ENCODE assay signal across 22 cellular contexts in genomic region chr19:33559996-33560395, GRCh38. TPM values are rescaled to one million over a fixed set of nuclear protein-coding genes. Genes with fewer than 3 reads are reported as not detected.
DNase-seq lines count a peak whose midpoint lies in the region; ATAC-seq, FAIRE-seq and TF ChIP-seq lines count a peak whose summit lies in the region.
"Had no signal": no experiment of that assay in that cellular context is flagged by ENCODE, and none has a peak within 500 bp of the region (broad histone marks: within the 10 kb centered on the region; RNA-seq: fewer than 3 reads in every experiment).

No MANE protein-coding gene starts in this region.

- H2BK15ac ChIP-seq in H1 (ENCODE audit: low read length) (peak overlapping the region; percentile 53), mesenchymal stem cell (ENCODE audit: low read depth, poor library complexity, severe bottlenecking) (no peak overlapping the region)

- no peak for ATAC-seq in T-helper 17 cell
- ATAC-seq in stimulated activated memory B cell treated with anti-CD40 and anti-IgM and Interleukin-4, amounts not matched to agents 10 μg/mL and 1 μg/mL and 100 μg/mL, for 72 hours = peak; percentile 6
- ATAC-seq in HG02938 (IDR thresholded peaks at IDR 0.05; ENCODE audit: unreplicated experiment) = no peak
- ATAC-seq: GM23338, HCT116 had no signal

- H3K9me3 ChIP-seq in T-helper 17 cell (ENCODE audit: control insufficient read depth, low read length, poor library complexity, severe bottlenecking) (no peaks in the 10 kb centered on the region), H1 (ENCODE audit: insufficient read depth in 2 of 2, low read depth in 1 of 2, low read length in 1 of 2) (no peaks in the 10 kb centered on the region), mesenchymal stem cell (ENCODE audit: control insufficient read depth, low read length) (no peaks in the 10 kb centered on the region)
- H3K9me3 ChIP-seq: BE2C had no signal

- no peak overlapping the region for H3K23ac ChIP-seq in H1 (ENCODE audit: insufficient read length)
- H3K23ac ChIP-seq in mesenchymal stem cell (ENCODE audit: low read length in 2 of 2) = no peak overlapping the region

- peak overlapping the region; percentile 80; the same call in 1 of the 2 replicates for H2BK12ac ChIP-seq in H1 (ENCODE audit: low read depth, low read length)
- H2BK12ac ChIP-seq in mesenchymal stem cell (ENCODE audit: low read length in 2 of 2) = no peak overlapping the region

- CTCF ChIA-PET in H1 (lab: Charles Lee; ENCODE audit: partially characterized antibody) = interaction anchor here (1.6 to 2.0 kb wide), 2 partner anchors 25 to 127 kb away, joined by 4 read pairs; no protein-coding TSS in a partner anchor

- no peak overlapping the region for H3K56ac ChIP-seq in H1 (replicated peaks; ENCODE audit: insufficient read length, low read depth, low read length)

- H3K14ac ChIP-seq in H1 (ENCODE audit: insufficient read length) (no peak overlapping the region), mesenchymal stem cell (ENCODE audit: low read length in 2 of 2) (no peak overlapping the region)

- TF ChIP-seq EP300 in H1 (IDR thresholded peaks at IDR 0.05; ENCODE audit: borderline replicate concordance in 1 of 2, low read depth in 2 of 2, low read length in 2 of 2) = no peak

- H3K79me1 ChIP-seq in H1 (ENCODE audit: low read depth, low read length) (no peaks in the 10 kb centered on the region), mesenchymal stem cell (replicated peaks; ENCODE audit: low read length, poor library complexity, severe bottlenecking) (no peaks in the 10 kb centered on the region)

- H3K36me3 Mint-ChIP-seq in T-helper 17 cell (ENCODE audit: low read depth) = peaks cover 6% of the 10 kb centered on the region
- H3K36me3 Mint-ChIP-seq in stimulated activated memory B cell treated with anti-CD40 and anti-IgM and Interleukin-4, amounts not matched to agents 10 μg/mL and 1 μg/mL and 100 μg/mL, for 72 hours = no peaks in the 10 kb centered on the region
- H3K36me3 Mint-ChIP-seq: CD4-positive, CD25-positive, alpha-beta regulatory T cell; CD8-positive, alpha-beta memory T cell; IgD-negative memory B cell had no signal

- H3K4me3 Mint-ChIP-seq in T-helper 17 cell = no peak overlapping the region
- H3K4me3 Mint-ChIP-seq in stimulated activated memory B cell treated with anti-CD40 and anti-IgM and Interleukin-4, amounts not matched to agents 10 μg/mL and 1 μg/mL and 100 μg/mL, for 72 hours = no peak overlapping the region
- H3K4me3 Mint-ChIP-seq: CD4-positive, CD25-positive, alpha-beta regulatory T cell; CD8-positive, alpha-beta memory T cell; GM23338; HFFc6; IgD-negative memory B cell had no signal

- H3K27ac ChIP-seq in H1 (ENCODE audit: low read depth, low read length) (no peak overlapping the region), mesenchymal stem cell (ENCODE audit: low read length, poor library complexity, severe bottlenecking) (no peak overlapping the region)

- H2BK5ac ChIP-seq in H1 (ENCODE audit: low read depth, low read length) (no peak overlapping the region), mesenchymal stem cell (ENCODE audit: low read depth, low read length, poor library complexity, severe bottlenecking) (no peak overlapping the region)

- no peak overlapping the region for H4K91ac ChIP-seq in H1 (replicated peaks; ENCODE audit: insufficient read length, low read length)
- no peak overlapping the region for H4K91ac ChIP-seq in mesenchymal stem cell (ENCODE audit: low read length)

- H3K9me3 Mint-ChIP-seq in stimulated activated memory B cell treated with anti-CD40 and anti-IgM and Interleukin-4, amounts not matched to agents 10 μg/mL and 1 μg/mL and 100 μg/mL, for 72 hours = no peaks in the 10 kb centered on the region
- H3K9me3 Mint-ChIP-seq: CD8-positive, alpha-beta memory T cell; GM23338 had no signal

- DNase-seq in T-helper 17 cell = no peak
- no peak for DNase-seq in H1 (ENCODE audit: low read depth in 1 of 2, low spot score in 2 of 2)
- peak; percentile 45 for DNase-seq in posterior vena cava (ENCODE audit: low spot score)
- no peak for DNase-seq in mesenchymal stem cell
- DNase-seq in NCI-H1417 (lab: John Stamatoyannopoulos, UW) = no peak
- DNase-seq: ACHN; BE2C; C1 segment of cervical spinal cord; CD4-positive, CD25-positive, alpha-beta regulatory T cell; CD8-positive, alpha-beta memory T cell; COR-L47; H7; HFFc6 had no signal

- H2AFZ ChIP-seq in H1 (ENCODE audit: low read length) (no peak overlapping the region), mesenchymal stem cell (ENCODE audit: low read depth, low read length) (no peak overlapping the region)
- H2AFZ ChIP-seq: GM23338 had no signal

- peaks cover 2% of the 10 kb centered on the region for H3K4me1 Mint-ChIP-seq in T-helper 17 cell
- no peaks in the 10 kb centered on the region for H3K4me1 Mint-ChIP-seq in stimulated activated memory B cell treated with anti-CD40 and anti-IgM and Interleukin-4, amounts not matched to agents 10 μg/mL and 1 μg/mL and 100 μg/mL, for 72 hours
- H3K4me1 Mint-ChIP-seq: CD4-positive, CD25-positive, alpha-beta regulatory T cell; CD8-positive, alpha-beta memory T cell; IgD-negative memory B cell had no signal

- H2AK5ac ChIP-seq in H1 (ENCODE audit: low read depth, low read length) = no peak overlapping the region
- no peak overlapping the region for H2AK5ac ChIP-seq in mesenchymal stem cell (ENCODE audit: low read length, severe bottlenecking)

- 88% methylated on average over 8 of the region's 8 CpGs; no CpG with 5 or more reads in 1 of the 2 experiments for whole genome bisulfite sequencing in H1 (ENCODE audit: extremely low coverage in 1 of 2, insufficient coverage in 1 of 2, insufficient read length in 1 of 2, insufficient replicate concordance in 2 of 2, low coverage in 1 of 2, low lambda C conversion rate in 2 of 2, missing lambda C conversion rate in 1 of 2), 2 experiments
- 91% methylated on average over 8 of the region's 8 CpGs for WGBS in mesenchymal stem cell

- H3K36me3 ChIP-seq in H1 (ENCODE audit: control insufficient read depth in 2 of 4, insufficient read depth in 4 of 4, low read length in 3 of 4) (no peaks in the 10 kb centered on the region), mesenchymal stem cell (ENCODE audit: control insufficient read depth in 1 of 2, insufficient read depth in 2 of 2, low read depth in 1 of 2, low read length in 2 of 2) (no peaks in the 10 kb centered on the region)
- H3K36me3 ChIP-seq: BE2C had no signal

- no peaks in the 10 kb centered on the region for H3K23me2 ChIP-seq in H1 (ENCODE audit: low read depth, low read length)

- no peak for TF ChIP-seq POLR2A in H1 (IDR thresholded peaks at IDR 0.05; ENCODE audit: control extremely low read depth in 1 of 2, low read depth in 2 of 2, low read length in 2 of 2)

- no peak overlapping the region for H4K5ac ChIP-seq in H1 (ENCODE audit: insufficient read length, low read depth, low read length)

- H2BK20ac ChIP-seq in H1 (ENCODE audit: low read length) = no peak overlapping the region

- H4K8ac ChIP-seq in H1 (ENCODE audit: extremely low read depth, insufficient read depth, low read length) (no peak overlapping the region), mesenchymal stem cell (ENCODE audit: low read length) (no peak overlapping the region)

- H3K18ac ChIP-seq in H1 (ENCODE audit: extremely low read depth, low read length) (no peak overlapping the region), mesenchymal stem cell (ENCODE audit: low read depth in 1 of 2, low read length in 2 of 2) (no peak overlapping the region)

- H3K79me2 ChIP-seq in H1 (ENCODE audit: control insufficient read depth in 1 of 2, insufficient read depth in 2 of 2, low read length in 2 of 2) = no peaks in the 10 kb centered on the region

- no peak for TF ChIP-seq RAD21 in H1 (IDR thresholded peaks at IDR 0.05 in 1 of 2, conservative IDR thresholded peaks at IDR 0.05 in 1 of 2; ENCODE audit: low read depth in 2 of 2, low read length in 2 of 2)

- H3K9ac ChIP-seq in H1 (replicated peaks in 1 of 4; ENCODE audit: extremely low read depth in 1 of 4, low read depth in 3 of 4, low read length in 3 of 4) = no peak overlapping the region
- no peak overlapping the region for H3K9ac ChIP-seq in mesenchymal stem cell (ENCODE audit: low read length)

- H3K27me3 ChIP-seq in H1 (replicated peaks in 1 of 4; ENCODE audit: control insufficient read depth in 3 of 4, extremely low read depth in 1 of 4, insufficient read depth in 3 of 4, low read length in 3 of 4) (no peaks in the 10 kb centered on the region), mesenchymal stem cell (ENCODE audit: control insufficient read depth in 1 of 2, insufficient read depth in 1 of 2, low read length in 2 of 2) (peaks cover 0 to 14% of the 10 kb centered on the region in 2 experiments)
- H3K27me3 ChIP-seq: BE2C had no signal

- peak overlapping the region; percentile 14 for H3K27ac Mint-ChIP-seq in T-helper 17 cell
- no peak overlapping the region for H3K27ac Mint-ChIP-seq in stimulated activated memory B cell treated with anti-CD40 and anti-IgM and Interleukin-4, amounts not matched to agents 10 μg/mL and 1 μg/mL and 100 μg/mL, for 72 hours
- H3K27ac Mint-ChIP-seq: CD4-positive, CD25-positive, alpha-beta regulatory T cell; CD8-positive, alpha-beta memory T cell; GM23338; HFFc6; IgD-negative memory B cell had no signal

- H3K4ac ChIP-seq in H1 (replicated peaks; ENCODE audit: insufficient read length, low read depth, low read length) (no peak overlapping the region), mesenchymal stem cell (ENCODE audit: low read depth in 1 of 2, low read length in 2 of 2) (no peak overlapping the region)

- H3K4me1 ChIP-seq in H1 (replicated peaks in 1 of 4; ENCODE audit: control insufficient read depth in 3 of 4, insufficient read depth in 4 of 4, low read length in 3 of 4) = peaks cover 0 to 4% (median 2%) of the 10 kb centered on the region in 4 experiments; a peak in 5 of 7 replicates
- H3K4me1 ChIP-seq in mesenchymal stem cell (ENCODE audit: control insufficient read depth, insufficient read depth, low read depth, low read length) = no peaks in the 10 kb centered on the region

- H3K4me3 ChIP-seq in H1 (ENCODE audit: extremely low read depth in 1 of 4, insufficient read depth in 2 of 4, low read depth in 3 of 4, low read length in 4 of 4) = no peak overlapping the region
- H3K4me3 ChIP-seq in mesenchymal stem cell (ENCODE audit: insufficient read depth in 1 of 2, low read depth in 1 of 2, low read length in 2 of 2) = no peak overlapping the region
- H3K4me3 ChIP-seq: GM23338 had no signal

- H3K27me3 Mint-ChIP-seq in T-helper 17 cell = peaks cover 50% of the 10 kb centered on the region
- peaks cover 6% of the 10 kb centered on the region for H3K27me3 Mint-ChIP-seq in stimulated activated memory B cell treated with anti-CD40 and anti-IgM and Interleukin-4, amounts not matched to agents 10 μg/mL and 1 μg/mL and 100 μg/mL, for 72 hours
- H3K27me3 Mint-ChIP-seq: CD4-positive, CD25-positive, alpha-beta regulatory T cell had no signal

- H3K4me2 ChIP-seq in H1 (ENCODE audit: insufficient read depth in 1 of 2, low read depth in 2 of 2, low read length in 2 of 2) (no peak overlapping the region), mesenchymal stem cell (ENCODE audit: low read length, poor library complexity, severe bottlenecking) (no peak overlapping the region)
- H3K4me2 ChIP-seq: GM23338 had no signal

- POLR2A ChIA-PET in H1 (lab: Charles Lee; ENCODE audit: partially characterized antibody) = no interaction called here

- H2BK120ac ChIP-seq in H1 (replicated peaks; ENCODE audit: low read depth, low read length) = no peak overlapping the region
- no peak overlapping the region for H2BK120ac ChIP-seq in mesenchymal stem cell (ENCODE audit: low read depth, low read length)

- TF ChIP-seq CTCF in H1 (IDR thresholded peaks at IDR 0.05; ENCODE audit: control extremely low read depth in 1 of 3, insufficient read depth in 1 of 3, low read depth in 1 of 3, low read length in 3 of 3) = no peak

- peaks cover 0 to 1% of the 10 kb centered on the region in 2 experiments for H4K20me1 ChIP-seq in H1 (replicated peaks in 1 of 2; ENCODE audit: control insufficient read depth in 1 of 2, insufficient read depth in 2 of 2, low read length in 2 of 2)

- intact Hi-C loops in posterior vena cava (cut with DNase I) = no loop called here

- no peak for FAIRE-seq in H1 (lab: Jason Lieb, UNC)
- FAIRE-seq: A204.1, D721Med, G401.6, GM12891 had no signal

RNA-seq across cellular contexts. Expression of gene PEPD, which starts 38.4 kb away (rescaled TPM):
- total RNA-seq in T-helper 17 cell = 10 to 100 TPM; 38.5 to 41.4 TPM
- total RNA-seq in H1 (2021; fragmentation: NEBNext Ultra II Directional; extraction: Animal tissue kit (Norgen Biotek cat#: 25700)) = 84.1 and 86.4 TPM in 2 replicates
- 178 and 195 TPM in 2 replicates for polyA plus RNA-seq in H1 (2011; rRNA removed)
- polyA plus RNA-seq in H1 (2011; cell fraction: cytosol; rRNA removed) = 144 TPM
- polyA plus RNA-seq in H1 (2011; cell fraction: nucleus; rRNA removed) = 128 TPM
- 82.7 to 110 TPM (median 107 TPM) in 4 replicates for polyA plus RNA-seq in H1 (2012, experiment 1 of 2)
- 153 TPM for polyA plus RNA-seq in H1 (2012, experiment 2 of 2)
- 63.2 TPM for polyA plus RNA-seq in H1 (2013, experiment 1 of 2)
- 57.0 TPM for polyA plus RNA-seq in H1 (2013, experiment 2 of 2)
- polyA minus RNA-seq in H1 (2011; rRNA and poly(A)+ RNA removed) = 84.8 and 107 TPM in 2 replicates
- polyA minus RNA-seq in H1 (2011; cell fraction: cytosol; rRNA and poly(A)+ RNA removed) = 51.7 TPM
- 37.1 TPM for polyA minus RNA-seq in H1 (2011; cell fraction: nucleus; rRNA and poly(A)+ RNA removed)
- 10 to 100 TPM; 63.5 to 70.6 TPM for total RNA-seq in posterior vena cava
- 82.6 TPM for polyA plus RNA-seq in mesenchymal stem cell (2013, experiment 1 of 2)
- 84.1 TPM for polyA plus RNA-seq in mesenchymal stem cell (2013, experiment 2 of 2)
